1 cellular context compared by ENCODE assay signal in genomic region chr17:73201215-73202069, GRCh38.
TF ChIP-seq lines count a peak whose summit lies in the region.

No MANE protein-coding gene starts in this region.

TF ChIP-seq in IMR-90, 13 proteins besides CTCF, POLR2A, EP300 and RAD21:
- TF ChIP-seq FOS (IDR thresholded peaks at IDR 0.05; ENCODE audit: low read depth, low read length) (0 out of 2 replicates have a peak, but pooled peaks have one; percentile 53), MAFK (IDR thresholded peaks at IDR 0.05; ENCODE audit: low read depth, low read length) (no peak), NFE2L2 (IDR thresholded peaks at IDR 0.05; ENCODE audit: low read depth, low read length) (no peak)
